26 cellular contexts compared by ENCODE assay signal in the genomic region with DNA sequence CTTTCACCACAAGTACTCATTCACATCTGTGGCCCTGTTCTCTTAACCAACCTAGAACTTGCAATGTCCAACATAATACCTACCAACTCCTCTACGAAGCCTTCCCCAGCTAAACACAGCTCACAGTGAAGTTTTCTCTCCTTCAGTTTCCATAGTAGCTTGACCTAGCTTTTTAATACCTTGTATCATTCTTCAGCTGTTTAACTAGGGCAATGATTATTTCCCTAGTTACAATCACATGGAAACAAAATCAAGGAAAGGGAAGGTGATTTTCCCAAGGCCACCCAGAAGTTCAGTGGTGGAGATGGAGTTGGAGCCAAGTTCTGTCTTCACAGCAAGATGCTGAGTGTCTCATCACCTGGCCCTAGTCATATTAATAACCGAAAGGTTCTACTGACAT.
"Had no signal": no experiment of that assay in that cellular context is flagged by ENCODE, and none has a peak within 500 bp of the region (broad histone marks: within the 10 kb centered on the region; RNA-seq: fewer than 3 reads in every experiment).

No MANE protein-coding gene starts in this region.

- H3K27me3 ChIP-seq: colonic mucosa, gastroesophageal sphincter, heart right ventricle had no signal

- H3K4me3 ChIP-seq: colonic mucosa, esophagus squamous epithelium, gastroesophageal sphincter, heart right ventricle had no signal

- FAIRE-seq: astrocyte, endometrium, endothelial cell of umbilical vein had no signal

- H3K4me1 ChIP-seq: colonic mucosa, esophagus squamous epithelium had no signal

- H3K36me3 ChIP-seq: colonic mucosa, esophagus squamous epithelium, gastroesophageal sphincter, heart right ventricle had no signal

- DNase-seq: activated CD4-positive, alpha-beta memory T cell treated with anti-CD3 and anti-CD28 coated beads for 36 hours; activated CD4-positive, alpha-beta T cell treated with anti-CD3 and anti-CD28 coated beads for 36 hours; activated CD4-positive, alpha-beta T cell treated with anti-CD3 and anti-CD28 coated beads, Interleukin-2, amount 10 ng/mL, durations not matched to agents 24 days and 14 days; activated CD4-positive, CD25-positive, alpha-beta regulatory T cell; activated CD4-positive, CD25-positive, alpha-beta regulatory T cell treated with anti-CD3 and anti-CD28 coated beads, Interleukin-2, amount 50 U/mL, for 72 hours; activated CD8-positive, alpha-beta T cell treated with anti-CD3 and anti-CD28 coated beads, Interleukin-2, amount 10 ng/mL, durations not matched to agents 7 days and 5 days; activated effector memory CD4-positive, alpha-beta T cell treated with Interleukin-2 at 50 U/mL for 16 hours; activated gamma-delta T cell treated with Interleukin-2 at 50 U/mL for 16 hours; activated naive CD4-positive, alpha-beta T cell treated with anti-CD3 and anti-CD28 coated beads, Interleukin-2, amount 50 U/mL, for 16 hours; activated naive CD4-positive, alpha-beta T cell treated with Interleukin-2 at 50 U/mL for 16 hours; activated T-cell treated with anti-CD3 and anti-CD28 coated beads, Interleukin-2, amount 50 U/mL, for 4 hours; amniotic stem cell; anterior cingulate cortex; central memory CD4-positive, alpha-beta T cell; cerebellar nuclear complex; colonic mucosa; effector CD8-positive, alpha-beta T cell; esophagus squamous epithelium; foreskin melanocyte; heart right ventricle; T-helper 2 cell had no signal

- H3K27ac ChIP-seq: colonic mucosa, epithelial cell of prostate, esophagus squamous epithelium, heart right ventricle had no signal

- H3K9me3 ChIP-seq: colonic mucosa, esophagus squamous epithelium, gastroesophageal sphincter, heart right ventricle had no signal
